8 cellular contexts compared by ENCODE assay signal in the genomic region with DNA sequence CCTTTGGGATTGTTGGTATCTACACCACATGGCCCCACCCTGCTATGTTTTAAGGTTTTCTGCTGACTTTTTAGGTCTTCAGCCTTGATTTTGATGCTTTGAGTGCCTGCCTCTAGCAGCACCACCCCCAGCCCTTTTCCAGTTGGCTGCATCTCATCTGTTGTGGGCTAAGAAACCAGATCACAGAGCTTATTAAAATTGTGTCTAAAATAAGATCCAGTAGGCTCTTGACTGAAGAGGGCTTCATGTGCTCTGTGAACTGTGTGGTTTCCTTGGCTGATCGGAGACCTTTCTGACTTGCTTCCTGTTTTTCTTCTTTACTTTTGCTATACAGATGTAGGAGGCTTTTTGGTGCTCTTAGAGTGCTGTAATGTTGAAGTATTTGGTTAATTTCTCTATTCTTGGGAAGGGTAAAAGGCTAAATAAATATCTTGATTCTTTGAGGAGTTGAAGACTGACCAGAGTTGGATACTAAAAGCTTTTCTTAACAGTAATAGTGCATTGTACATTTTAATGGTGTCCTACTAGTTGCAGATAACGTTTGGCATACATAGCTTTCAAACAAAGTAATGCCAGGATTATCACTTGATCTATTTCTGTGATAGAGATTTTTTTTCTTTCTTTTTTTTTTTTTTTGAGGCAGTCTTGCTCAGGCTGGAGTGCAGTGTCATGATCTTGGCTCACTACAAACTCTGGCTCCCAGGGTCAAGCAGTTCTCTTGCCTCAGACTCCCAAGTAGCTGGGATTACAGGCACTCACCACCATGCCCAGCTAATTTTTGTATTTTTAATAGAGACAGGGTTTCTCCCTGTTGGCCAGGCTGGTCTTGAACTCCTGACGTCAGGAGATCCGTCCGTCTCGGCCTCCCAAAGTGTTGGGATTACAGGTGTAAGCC. TPM values are rescaled to one million over a fixed set of nuclear protein-coding genes. Genes with fewer than 3 reads are reported as not detected.
DNase-seq lines count a peak whose midpoint lies in the region; ATAC-seq and TF ChIP-seq lines count a peak whose summit lies in the region.

No MANE protein-coding gene starts in this region.

- H3K4me1 ChIP-seq in Peyer's patch (peaks cover 0 to 37% (median 25%) of the 10 kb centered on the region in 4 donors), adipocyte (ENCODE audit: control insufficient read depth, insufficient read depth, low read length) (peaks cover 38% of the 10 kb centered on the region), mucosa of descending colon (ENCODE audit: low read depth) (peaks cover 47% of the 10 kb centered on the region)

- H3K4me3 ChIP-seq in Peyer's patch: peak overlapping the region in 1 of 4 donors; percentile 9
- H3K4me3 ChIP-seq in adipocyte (ENCODE audit: low read length): peak overlapping the region; percentile 33
- H3K4me3 ChIP-seq in mucosa of descending colon: no peak overlapping the region
- H3K4me3 ChIP-seq in foreskin fibroblast (ENCODE audit: low read depth in 1 of 2, low read length in 2 of 2): no peak overlapping the region

- H3K36me3 ChIP-seq in Peyer's patch: peaks cover 0 to 4% (median 0%) of the 10 kb centered on the region in 3 donors
- H3K36me3 ChIP-seq in adipocyte (ENCODE audit: control insufficient read depth, insufficient read depth, low read length, severe bottlenecking): no peaks in the 10 kb centered on the region
- H3K36me3 ChIP-seq in mucosa of descending colon (ENCODE audit: low read depth): peaks cover 5% of the 10 kb centered on the region

- no peak for TF ChIP-seq CTCF in HFFc6 (IDR thresholded peaks at IDR 0.05)
- TF ChIP-seq CTCF in Peyer's patch (IDR thresholded peaks at IDR 0.05): no peak
- no peak for TF ChIP-seq CTCF in mucosa of descending colon (IDR thresholded peaks at IDR 0.05)
- TF ChIP-seq CTCF in foreskin fibroblast (IDR thresholded peaks at IDR 0.05; ENCODE audit: low read depth, low read length): no peak

- no peak for DNase-seq in HFFc6
- peak in 2 of 3 donors; percentile 81 to 83 for DNase-seq in Peyer's patch
- DNase-seq in adipocyte (ENCODE audit: low read depth): peak; percentile 19
- peak in 1 of 3 donors; percentile 20 for DNase-seq in mucosa of descending colon
- DNase-seq in NCI-H1417 treated with DMSO at 0.1 percent for 48 hours (lab: John Stamatoyannopoulos, UW): no peak
- DNase-seq in NCI-H1694 treated with DMSO at 0.1 percent for 48 hours (lab: John Stamatoyannopoulos, UW): no peak
- DNase-seq in foreskin fibroblast: no peak

- no peaks in the 10 kb centered on the region; the same call in 1 of the 2 replicates for H3K27me3 Mint-ChIP-seq in HFFc6 (ENCODE audit: insufficient read depth)

- peak overlapping the region; percentile 10 for H3K4me3 Mint-ChIP-seq in HFFc6

- H3K4me1 Mint-ChIP-seq in HFFc6 (ENCODE audit: low read depth): peaks cover 40% of the 10 kb centered on the region

- H3K9me3 ChIP-seq in Peyer's patch (no peaks in the 10 kb centered on the region), adipocyte (ENCODE audit: control insufficient read depth, low read length) (no peaks in the 10 kb centered on the region), mucosa of descending colon (no peaks in the 10 kb centered on the region)

- H3K9ac ChIP-seq in adipocyte (ENCODE audit: low read length): peak overlapping the region; percentile 53

- intact Hi-C loops in mucosa of descending colon (cut with DNase I, micrococcal nuclease): no loop called here

- ATAC-seq in GM18502 (IDR thresholded peaks at IDR 0.05; ENCODE audit: poor library complexity, unreplicated experiment) (peak; percentile 44), mucosa of descending colon (peak; percentile 1)

- no peaks in the 10 kb centered on the region for H3K27me3 ChIP-seq in Peyer's patch
- H3K27me3 ChIP-seq in adipocyte (replicated peaks; ENCODE audit: control insufficient read depth, insufficient read depth, low read length): no peaks in the 10 kb centered on the region

- TF ChIP-seq POLR2A in Peyer's patch (IDR thresholded peaks at IDR 0.05): no peak

- no peaks in the 10 kb centered on the region for H3K9me3 Mint-ChIP-seq in HFFc6

- H3K27ac Mint-ChIP-seq in HFFc6: peak overlapping the region; percentile 47

- peaks cover 27% of the 10 kb centered on the region for H3K36me3 Mint-ChIP-seq in HFFc6 (ENCODE audit: low read depth)

- H3K27ac ChIP-seq in Peyer's patch: peak overlapping the region; percentile 38 to 99 (median 52)

RNA-seq across cellular contexts. Expression of a gene that starts 4.5 kb away (rescaled TPM):
- 100 to 1,000 TPM; 113 to 144 (median 123) TPM for total RNA-seq in HFFc6 (2021; fragmentation: NEBNext Ultra II Directional; extraction: Animal tissue kit (Norgen Biotek cat#: 25700))
- total RNA-seq in Peyer's patch: 10 to 100 TPM; 60.2 to 87.9 (median 70.2) TPM
- 100 to 1,000 TPM; 139 to 145 (median 140) TPM for total RNA-seq in mucosa of descending colon

Comparison
In these comparisons a context has a peak if more than half of its experiments do, and no peak if none do; other contexts are left out.
1. DNase-seq: peak in Peyer's patch (2 of 3) and adipocyte (single experiment); none in HFFc6 (single experiment), NCI-H1417 treated with DMSO at 0.1 percent for 48 hours (single experiment), NCI-H1694 treated with DMSO at 0.1 percent for 48 hours (single experiment) and foreskin fibroblast (0 of 2).